ENCODE assay signal across 28 cellular contexts in the genomic region with DNA sequence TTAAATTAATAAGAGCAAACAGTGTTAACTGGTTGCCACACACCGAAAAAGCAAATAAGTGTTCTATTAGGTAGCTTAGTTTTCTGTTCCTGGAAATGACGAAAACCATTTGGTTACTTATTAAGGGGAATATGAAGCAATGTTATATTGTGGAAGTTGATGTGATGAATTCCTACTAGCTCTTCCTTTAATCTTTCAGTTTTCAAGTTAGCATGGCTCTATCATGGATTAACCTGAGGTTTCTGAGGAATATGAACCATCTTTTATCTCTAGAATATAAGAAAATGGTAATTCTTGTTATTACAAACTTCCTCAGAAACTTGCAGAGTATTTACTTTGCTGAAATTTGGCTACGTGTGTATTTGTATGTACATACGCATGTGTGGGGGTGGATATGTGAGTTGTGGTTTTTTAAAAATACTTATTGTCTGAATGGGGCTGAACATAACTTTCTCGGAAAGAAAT.
DNase-seq lines count a peak whose midpoint lies in the region; ATAC-seq and TF ChIP-seq lines count a peak whose summit lies in the region.
"Had no signal": no experiment of that assay in that cellular context is flagged by ENCODE, and none has a peak within 500 bp of the region (broad histone marks: within the 10 kb centered on the region; RNA-seq: fewer than 3 reads in every experiment).

No MANE protein-coding gene starts in this region.

- H3K9me3 ChIP-seq in hepatocyte (ENCODE audit: low read depth), result no peaks in the 10 kb centered on the region
- H3K9me3 ChIP-seq in right lobe of liver, result no peaks in the 10 kb centered on the region
- H3K9me3 ChIP-seq in upper lobe of left lung, result no peaks in the 10 kb centered on the region
- H3K9me3 ChIP-seq: esophagus muscularis mucosa, right atrium auricular region, SJSA1, testis, uterus had no signal

- H2AFZ ChIP-seq in hepatocyte, result no peak overlapping the region
- H2AFZ ChIP-seq: parathyroid adenoma had no signal

- H3K36me3 ChIP-seq in hepatocyte (replicated peaks; ENCODE audit: insufficient read depth, low read depth), result no peaks in the 10 kb centered on the region
- H3K36me3 ChIP-seq in right lobe of liver, result no peaks in the 10 kb centered on the region
- no peaks in the 10 kb centered on the region for H3K36me3 ChIP-seq in upper lobe of left lung
- H3K36me3 ChIP-seq: esophagus muscularis mucosa, right atrium auricular region, SJSA1, uterus had no signal

- no peak overlapping the region for H3K4me3 ChIP-seq in hepatocyte
- peak overlapping the region; percentile 2 to 40 (median 36) for H3K4me3 ChIP-seq in right lobe of liver
- no peak overlapping the region for H3K4me3 ChIP-seq in upper lobe of left lung
- H3K4me3 ChIP-seq: esophagus muscularis mucosa, right atrium auricular region, SJSA1, testis, uterus had no signal

- H3K9me2 ChIP-seq in hepatocyte (replicated peaks; ENCODE audit: insufficient read depth), result no peaks in the 10 kb centered on the region

- H3K4me2 ChIP-seq in hepatocyte, result peak overlapping the region; percentile 23

- peak in 2 of 4 donors; percentile 35 to 43 for TF ChIP-seq EP300 in upper lobe of left lung (IDR thresholded peaks at IDR 0.05)

- H3K27me3 ChIP-seq in hepatocyte, result no peaks in the 10 kb centered on the region
- no peaks in the 10 kb centered on the region for H3K27me3 ChIP-seq in right lobe of liver
- H3K27me3 ChIP-seq in upper lobe of left lung, result no peaks in the 10 kb centered on the region
- H3K27me3 ChIP-seq: esophagus muscularis mucosa, right atrium auricular region, SJSA1, testis, uterus had no signal

- DNase-seq in hepatocyte (ENCODE audit: low spot score) (peak; percentile 59), right lobe of liver (no peak), upper lobe of left lung (no peak), MV-4-11 (lab: John Stamatoyannopoulos, UW) (no peak), NCI-H748 treated with DMSO at 0.1 percent for 48 hours (lab: John Stamatoyannopoulos, UW) (no peak)
- DNase-seq: activated B cell treated with CpG ODN at 0.5 μM for 24 hours; activated CD8-positive, alpha-beta memory T cell treated with anti-CD3 and anti-CD28 coated beads, Interleukin-2, amount 10 ng/mL, durations not matched to agents 7 days and 5 days; activated naive CD4-positive, alpha-beta T cell treated with anti-CD3 and anti-CD28 coated beads for 36 hours; activated T-cell treated with anti-CD3 and anti-CD28 coated beads, Interleukin-2, amount 50 U/mL, for 48 hours; DMS153; foreskin fibroblast; H9; head of caudate nucleus; Karpas-422; NCI-H146; NCI-H2107; NCI-H345; stimulated activated CD4-positive, alpha-beta T cell treated with anti-CD3 and anti-CD28 coated beads, Interleukin-1b, Interleukin-23, amount 100 ng/mL, for 48 hours; stimulated activated naive CD8-positive, alpha-beta T cell treated with anti-CD3 and anti-CD28 coated beads, Interleukin-15, Interleukin-2, amounts not matched to agents 100 U/mL and 50 U/mL, for 24 hours; T-cell; testis; uterus had no signal

- H3K79me2 ChIP-seq in hepatocyte, result no peaks in the 10 kb centered on the region
- H3K79me2 ChIP-seq: parathyroid adenoma had no signal

- H3K27ac ChIP-seq in hepatocyte, result peak overlapping the region; percentile 49
- H3K27ac ChIP-seq in right lobe of liver, result peak overlapping the region; percentile 65 to 89 (median 87)
- H3K27ac ChIP-seq in upper lobe of left lung, result no peak overlapping the region
- H3K27ac ChIP-seq: esophagus muscularis mucosa, parathyroid adenoma, right atrium auricular region, SJSA1, testis, uterus had no signal

- H4K20me1 ChIP-seq in hepatocyte (ENCODE audit: insufficient read depth, poor library complexity, severe bottlenecking), result no peaks in the 10 kb centered on the region

- TF ChIP-seq POLR2A in right lobe of liver (IDR thresholded peaks at IDR 0.05), result peak; percentile 72
- TF ChIP-seq POLR2A in upper lobe of left lung (IDR thresholded peaks at IDR 0.05), result no peak

- TF ChIP-seq CTCF in hepatocyte (IDR thresholded peaks at IDR 0.05; ENCODE audit: poor library complexity) (no peak), right lobe of liver (IDR thresholded peaks at IDR 0.05) (no peak), upper lobe of left lung (IDR thresholded peaks at IDR 0.05) (no peak)

- intact Hi-C loops in right lobe of liver (cut with DNase I), result no loop called here

- ATAC-seq in HG03432 (IDR thresholded peaks at IDR 0.05; ENCODE audit: unreplicated experiment) (peak; percentile 49), right lobe of liver (peak; percentile 78 to 97 (median 88)), upper lobe of left lung (ENCODE audit: low FRiP score in 2 of 2) (peak; percentile 29 to 43)
- ATAC-seq in activated CD4-positive, CD25-positive, alpha-beta regulatory T cell treated with anti-CD3 and anti-CD28 coated beads, Interleukin-2, amount 50 U/mL, for 24 hours, result no peak
- ATAC-seq: activated CD8-positive, alpha-beta memory T cell treated with anti-CD3 and anti-CD28 coated beads, Interleukin-2, amount 10 ng/mL, durations not matched to agents 7 days and 5 days; stimulated activated naive CD8-positive, alpha-beta T cell treated with anti-CD3 and anti-CD28 coated beads, Interleukin-15, Interleukin-2, amounts not matched to agents 100 U/mL and 50 U/mL, for 24 hours; T-cell had no signal

- H3K4me1 ChIP-seq in hepatocyte (ENCODE audit: insufficient read depth) (no peaks in the 10 kb centered on the region), right lobe of liver (peaks cover 0 to 20% (median 0%) of the 10 kb centered on the region in 4 donors), upper lobe of left lung (no peaks in the 10 kb centered on the region)
- H3K4me1 ChIP-seq: esophagus muscularis mucosa, parathyroid adenoma, right atrium auricular region, SJSA1, testis, uterus had no signal

- 62% methylated on average over 5 of the region's 5 CpGs for WGBS in hepatocyte (ENCODE audit: low lambda C conversion rate, missing lambda C conversion rate)
- 24% methylated on average over 5 of the region's 5 CpGs for WGBS in right lobe of liver (ENCODE audit: insufficient coverage, low coverage, low lambda C conversion rate, missing lambda C conversion rate)
- 67 to 70% methylated on average over 5 of the region's 5 CpGs for WGBS in upper lobe of left lung, 2 donors

Comparison
In these comparisons a context has a peak if more than half of its experiments do, and no peak if none do; other contexts are left out.
1. ATAC-seq: peak in HG03432 (single experiment), right lobe of liver (4 of 4) and upper lobe of left lung (2 of 2); none in activated CD4-positive, CD25-positive, alpha-beta regulatory T cell treated with anti-CD3 and anti-CD28 coated beads, Interleukin-2, amount 50 U/mL, for 24 hours (0 of 2).
2. H3K27ac ChIP-seq: peak in hepatocyte (single experiment) and right lobe of liver (3 of 3); none in upper lobe of left lung (0 of 4).
3. H3K4me3 ChIP-seq: peak in right lobe of liver (3 of 3); none in hepatocyte (single experiment) and upper lobe of left lung (0 of 4).